ENCODE assay signal across 1 cellular context in the genomic region with DNA sequence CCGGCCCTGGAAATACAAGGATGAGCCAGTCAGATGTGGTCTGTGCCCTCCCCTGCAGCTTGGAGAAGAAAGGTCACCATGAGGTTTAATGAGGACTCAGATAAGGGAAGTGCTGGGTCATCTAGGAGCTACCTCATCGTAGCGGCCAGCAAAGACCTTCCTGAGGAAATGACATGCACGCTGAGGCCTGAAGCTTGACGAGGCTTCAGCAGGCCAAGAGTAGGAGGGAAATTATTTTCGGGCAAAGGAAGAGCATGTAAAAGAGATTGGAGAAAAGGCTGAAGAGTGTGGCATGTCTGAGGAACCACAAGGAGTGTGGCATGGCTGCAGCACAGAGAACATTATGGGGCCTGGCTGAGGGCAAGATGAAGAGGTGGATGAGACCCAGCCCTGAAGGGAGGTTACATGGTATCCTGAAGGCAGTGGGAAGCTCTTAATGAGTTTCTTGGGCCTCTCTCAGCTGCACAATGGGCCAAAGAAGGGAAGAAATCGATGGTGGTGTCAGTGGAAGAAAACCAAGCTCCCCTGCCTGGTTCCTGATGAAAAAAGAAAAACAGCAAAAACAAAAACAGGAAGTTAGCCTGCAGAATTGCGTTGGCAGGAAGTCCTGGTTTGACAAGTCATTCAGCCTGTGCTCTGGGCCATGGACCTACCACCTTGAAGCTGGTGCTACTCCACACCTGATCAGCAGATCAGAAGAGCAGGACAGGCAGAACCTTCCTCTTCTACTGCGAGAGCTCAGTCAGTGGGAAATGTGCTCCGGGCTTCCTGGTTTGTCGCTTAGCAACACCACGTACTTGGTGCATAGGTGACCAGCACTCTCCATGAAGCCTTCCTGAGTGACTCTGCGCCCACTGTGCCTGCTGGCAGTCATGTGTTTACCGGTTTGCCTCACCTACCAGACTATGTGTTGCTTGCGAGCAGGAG.
TF ChIP-seq lines count a peak whose summit lies in the region.

No MANE protein-coding gene starts in this region.

TF ChIP-seq in K562, 482 proteins besides CTCF, POLR2A, EP300 and RAD21 (continued from another document and continues in another):
- TF ChIP-seq, protein P1, sequence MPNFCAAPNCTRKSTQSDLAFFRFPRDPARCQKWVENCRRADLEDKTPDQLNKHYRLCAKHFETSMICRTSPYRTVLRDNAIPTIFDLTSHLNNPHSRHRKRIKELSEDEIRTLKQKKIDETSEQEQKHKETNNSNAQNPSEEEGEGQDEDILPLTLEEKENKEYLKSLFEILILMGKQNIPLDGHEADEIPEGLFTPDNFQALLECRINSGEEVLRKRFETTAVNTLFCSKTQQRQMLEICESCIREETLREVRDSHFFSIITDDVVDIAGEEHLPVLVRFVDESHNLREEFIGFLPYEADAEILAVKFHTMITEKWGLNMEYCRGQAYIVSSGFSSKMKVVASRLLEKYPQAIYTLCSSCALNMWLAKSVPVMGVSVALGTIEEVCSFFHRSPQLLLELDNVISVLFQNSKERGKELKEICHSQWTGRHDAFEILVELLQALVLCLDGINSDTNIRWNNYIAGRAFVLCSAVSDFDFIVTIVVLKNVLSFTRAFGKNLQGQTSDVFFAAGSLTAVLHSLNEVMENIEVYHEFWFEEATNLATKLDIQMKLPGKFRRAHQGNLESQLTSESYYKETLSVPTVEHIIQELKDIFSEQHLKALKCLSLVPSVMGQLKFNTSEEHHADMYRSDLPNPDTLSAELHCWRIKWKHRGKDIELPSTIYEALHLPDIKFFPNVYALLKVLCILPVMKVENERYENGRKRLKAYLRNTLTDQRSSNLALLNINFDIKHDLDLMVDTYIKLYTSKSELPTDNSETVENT (CRISPR knock-in tag; IDR thresholded peaks at IDR 0.05), result no peak
- TF ChIP-seq PPARD (CRISPR knock-in tag; IDR thresholded peaks at IDR 0.05) (no peak), ZNF561 (CRISPR knock-in tag; conservative IDR thresholded peaks at IDR 0.05) (no peak), SRSF1 (IDR thresholded peaks at IDR 0.05; ENCODE audit: low read depth, low read length) (no peak), ZNF311 (CRISPR knock-in tag; IDR thresholded peaks at IDR 0.05) (peak; percentile 87), FOXK1 (CRISPR knock-in tag; IDR thresholded peaks at IDR 0.05; ENCODE audit: borderline replicate concordance) (no peak; the same call in 1 of the 2 replicates), BHLHE40 (IDR thresholded peaks at IDR 0.05; ENCODE audit: low read length) (peak; percentile 54), NFXL1 (CRISPR knock-in tag; IDR thresholded peaks at IDR 0.05) (0 out of 2 replicates have a peak, but pooled peaks have one; percentile 56), ZBTB17 (CRISPR knock-in tag; IDR thresholded peaks at IDR 0.05) (peak; percentile 28; the same call in 1 of the 2 replicates), NEUROD1 (IDR thresholded peaks at IDR 0.05; ENCODE audit: borderline replicate concordance, low read depth, low read length, partially characterized antibody) (peak; percentile 52), ZNF239 (CRISPR knock-in tag; IDR thresholded peaks at IDR 0.05) (peak; percentile 58), MEF2D (tag; conservative IDR thresholded peaks at IDR 0.05; ENCODE audit: low read depth) (peak; percentile 87), ZNF76 (CRISPR knock-in tag; IDR thresholded peaks at IDR 0.05; ENCODE audit: borderline replicate concordance) (no peak), CHD2 (IDR thresholded peaks at IDR 0.05; ENCODE audit: low read depth, low read length) (no peak), SMAD1 (IDR thresholded peaks at IDR 0.05; ENCODE audit: low read depth, low read length, partially characterized antibody) (no peak), ZNF507 (tag; conservative IDR thresholded peaks at IDR 0.05) (no peak), ETV6 (IDR thresholded peaks at IDR 0.05; ENCODE audit: borderline replicate concordance in 1 of 2, low read depth in 2 of 2, low read length in 1 of 2) (peak; percentile 61 to 74; a peak in 3 of 4 replicates), ETV6 (CRISPR knock-in tag; IDR thresholded peaks at IDR 0.05; ENCODE audit: borderline replicate concordance) (no peak), YBX1 (IDR thresholded peaks at IDR 0.05) (no peak), IRF2 (CRISPR knock-in tag; IDR thresholded peaks at IDR 0.05) (no peak), CSDE1 (IDR thresholded peaks at IDR 0.05) (no peak), SMARCC2 (IDR thresholded peaks at IDR 0.05; ENCODE audit: low read depth) (peak; percentile 86), MXI1 (IDR thresholded peaks at IDR 0.05; ENCODE audit: low read depth, low read length) (no peak), MEIS2 (IDR thresholded peaks at IDR 0.05; ENCODE audit: partially characterized antibody) (peak; percentile 38), HNRNPLL (IDR thresholded peaks at IDR 0.05; ENCODE audit: low read depth, low read length, poor library complexity, severe bottlenecking) (no peak), ZSCAN29 (IDR thresholded peaks at IDR 0.05) (no peak), POLR2B (IDR thresholded peaks at IDR 0.05; ENCODE audit: low read depth, partially characterized antibody) (peak; percentile 55), ZNF384 (IDR thresholded peaks at IDR 0.05; ENCODE audit: low read depth, low read length) (peak; percentile 6; the same call in 1 of the 2 replicates), RCOR1 (IDR thresholded peaks at IDR 0.05; ENCODE audit: borderline replicate concordance in 1 of 2, low read depth in 2 of 2, low read length in 2 of 2) (peak; percentile 51 to 95; a peak in 3 of 4 replicates), MCM3 (IDR thresholded peaks at IDR 0.05) (no peak), TBP (optimal IDR thresholded peaks at IDR 0.05; ENCODE audit: low read depth, low read length) (peak; percentile 62), NELFE (IDR thresholded peaks at IDR 0.05; ENCODE audit: insufficient read depth, insufficient read length) (no peak), ELF4 (CRISPR knock-in tag; IDR thresholded peaks at IDR 0.05) (peak; percentile 71; the same call in 1 of the 2 replicates), ZNF780A (CRISPR knock-in tag; IDR thresholded peaks at IDR 0.05) (no peak), ZBTB7A (IDR thresholded peaks at IDR 0.05; ENCODE audit: borderline replicate concordance, control insufficient read depth, low read depth, low read length) (peak; percentile 59; the same call in 1 of the 2 replicates), MED1 (CRISPR knock-in tag; IDR thresholded peaks at IDR 0.05; ENCODE audit: borderline replicate concordance) (no peak), ATF1 (CRISPR knock-in tag; IDR thresholded peaks at IDR 0.05) (no peak), ATF1 (tag; IDR thresholded peaks at IDR 0.05) (peak; percentile 89), FOXA1 (IDR thresholded peaks at IDR 0.05; ENCODE audit: borderline replicate concordance) (no peak), LEF1 (IDR thresholded peaks at IDR 0.05) (peak; percentile 85), NR2C2 (CRISPR knock-in tag; IDR thresholded peaks at IDR 0.05) (peak; percentile 78), NR2C2 (tag; IDR thresholded peaks at IDR 0.05) (peak; percentile 96), CC2D1A (IDR thresholded peaks at IDR 0.05) (peak; percentile 53; the same call in 1 of the 2 replicates)
- TF ChIP-seq, protein P2, sequence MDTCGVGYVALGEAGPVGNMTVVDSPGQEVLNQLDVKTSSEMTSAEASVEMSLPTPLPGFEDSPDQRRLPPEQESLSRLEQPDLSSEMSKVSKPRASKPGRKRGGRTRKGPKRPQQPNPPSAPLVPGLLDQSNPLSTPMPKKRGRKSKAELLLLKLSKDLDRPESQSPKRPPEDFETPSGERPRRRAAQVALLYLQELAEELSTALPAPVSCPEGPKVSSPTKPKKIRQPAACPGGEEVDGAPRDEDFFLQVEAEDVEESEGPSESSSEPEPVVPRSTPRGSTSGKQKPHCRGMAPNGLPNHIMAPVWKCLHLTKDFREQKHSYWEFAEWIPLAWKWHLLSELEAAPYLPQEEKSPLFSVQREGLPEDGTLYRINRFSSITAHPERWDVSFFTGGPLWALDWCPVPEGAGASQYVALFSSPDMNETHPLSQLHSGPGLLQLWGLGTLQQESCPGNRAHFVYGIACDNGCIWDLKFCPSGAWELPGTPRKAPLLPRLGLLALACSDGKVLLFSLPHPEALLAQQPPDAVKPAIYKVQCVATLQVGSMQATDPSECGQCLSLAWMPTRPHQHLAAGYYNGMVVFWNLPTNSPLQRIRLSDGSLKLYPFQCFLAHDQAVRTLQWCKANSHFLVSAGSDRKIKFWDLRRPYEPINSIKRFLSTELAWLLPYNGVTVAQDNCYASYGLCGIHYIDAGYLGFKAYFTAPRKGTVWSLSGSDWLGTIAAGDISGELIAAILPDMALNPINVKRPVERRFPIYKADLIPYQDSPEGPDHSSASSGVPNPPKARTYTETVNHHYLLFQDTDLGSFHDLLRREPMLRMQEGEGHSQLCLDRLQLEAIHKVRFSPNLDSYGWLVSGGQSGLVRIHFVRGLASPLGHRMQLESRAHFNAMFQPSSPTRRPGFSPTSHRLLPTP (IDR thresholded peaks at IDR 0.05; ENCODE audit: borderline replicate concordance, extremely low read depth, insufficient read length), result no peak
- TF ChIP-seq, protein P3, sequence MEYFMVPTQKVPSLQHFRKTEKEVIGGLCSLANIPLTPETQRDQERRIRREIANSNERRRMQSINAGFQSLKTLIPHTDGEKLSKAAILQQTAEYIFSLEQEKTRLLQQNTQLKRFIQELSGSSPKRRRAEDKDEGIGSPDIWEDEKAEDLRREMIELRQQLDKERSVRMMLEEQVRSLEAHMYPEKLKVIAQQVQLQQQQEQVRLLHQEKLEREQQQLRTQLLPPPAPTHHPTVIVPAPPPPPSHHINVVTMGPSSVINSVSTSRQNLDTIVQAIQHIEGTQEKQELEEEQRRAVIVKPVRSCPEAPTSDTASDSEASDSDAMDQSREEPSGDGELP (CRISPR knock-in tag; IDR thresholded peaks at IDR 0.05; ENCODE audit: borderline replicate concordance), result peak; percentile 80
- TF ChIP-seq, protein P4, sequence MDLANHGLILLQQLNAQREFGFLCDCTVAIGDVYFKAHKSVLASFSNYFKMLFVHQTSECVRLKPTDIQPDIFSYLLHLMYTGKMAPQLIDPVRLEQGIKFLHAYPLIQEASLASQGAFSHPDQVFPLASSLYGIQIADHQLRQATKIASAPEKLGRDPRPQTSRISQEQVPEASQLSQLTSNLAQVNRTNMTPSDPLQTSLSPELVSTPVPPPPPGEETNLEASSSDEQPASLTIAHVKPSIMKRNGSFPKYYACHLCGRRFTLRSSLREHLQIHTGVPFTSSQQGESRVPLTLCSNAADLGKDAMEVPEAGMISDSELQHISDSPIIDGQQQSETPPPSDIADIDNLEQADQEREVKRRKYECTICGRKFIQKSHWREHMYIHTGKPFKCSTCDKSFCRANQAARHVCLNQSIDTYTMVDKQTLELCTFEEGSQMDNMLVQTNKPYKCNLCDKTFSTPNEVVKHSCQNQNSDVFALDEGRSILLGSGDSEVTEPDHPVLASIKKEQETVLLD (IDR thresholded peaks at IDR 0.05), result peak; percentile 64; the same call in 1 of the 2 replicates
- TF ChIP-seq, protein P5, sequence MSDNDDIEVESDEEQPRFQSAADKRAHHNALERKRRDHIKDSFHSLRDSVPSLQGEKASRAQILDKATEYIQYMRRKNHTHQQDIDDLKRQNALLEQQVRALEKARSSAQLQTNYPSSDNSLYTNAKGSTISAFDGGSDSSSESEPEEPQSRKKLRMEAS (CRISPR knock-in tag; IDR thresholded peaks at IDR 0.05), result peak; percentile 78
- TF ChIP-seq, protein P6, sequence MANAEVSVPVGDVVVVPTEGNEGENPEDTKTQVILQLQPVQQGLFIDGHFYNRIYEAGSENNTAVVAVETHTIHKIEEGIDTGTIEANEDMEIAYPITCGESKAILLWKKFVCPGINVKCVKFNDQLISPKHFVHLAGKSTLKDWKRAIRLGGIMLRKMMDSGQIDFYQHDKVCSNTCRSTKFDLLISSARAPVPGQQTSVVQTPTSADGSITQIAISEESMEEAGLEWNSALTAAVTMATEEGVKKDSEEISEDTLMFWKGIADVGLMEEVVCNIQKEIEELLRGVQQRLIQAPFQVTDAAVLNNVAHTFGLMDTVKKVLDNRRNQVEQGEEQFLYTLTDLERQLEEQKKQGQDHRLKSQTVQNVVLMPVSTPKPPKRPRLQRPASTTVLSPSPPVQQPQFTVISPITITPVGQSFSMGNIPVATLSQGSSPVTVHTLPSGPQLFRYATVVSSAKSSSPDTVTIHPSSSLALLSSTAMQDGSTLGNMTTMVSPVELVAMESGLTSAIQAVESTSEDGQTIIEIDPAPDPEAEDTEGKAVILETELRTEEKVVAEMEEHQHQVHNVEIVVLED (CRISPR knock-in tag; IDR thresholded peaks at IDR 0.05), result no peak
- TF ChIP-seq, protein P7, sequence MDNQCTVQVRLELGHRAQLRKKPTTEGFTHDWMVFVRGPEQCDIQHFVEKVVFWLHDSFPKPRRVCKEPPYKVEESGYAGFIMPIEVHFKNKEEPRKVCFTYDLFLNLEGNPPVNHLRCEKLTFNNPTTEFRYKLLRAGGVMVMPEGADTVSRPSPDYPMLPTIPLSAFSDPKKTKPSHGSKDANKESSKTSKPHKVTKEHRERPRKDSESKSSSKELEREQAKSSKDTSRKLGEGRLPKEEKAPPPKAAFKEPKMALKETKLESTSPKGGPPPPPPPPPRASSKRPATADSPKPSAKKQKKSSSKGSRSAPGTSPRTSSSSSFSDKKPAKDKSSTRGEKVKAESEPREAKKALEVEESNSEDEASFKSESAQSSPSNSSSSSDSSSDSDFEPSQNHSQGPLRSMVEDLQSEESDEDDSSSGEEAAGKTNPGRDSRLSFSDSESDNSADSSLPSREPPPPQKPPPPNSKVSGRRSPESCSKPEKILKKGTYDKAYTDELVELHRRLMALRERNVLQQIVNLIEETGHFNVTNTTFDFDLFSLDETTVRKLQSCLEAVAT (IDR thresholded peaks at IDR 0.05), result no peak; a peak in 1 of 4 replicates
- TF ChIP-seq, protein P8, sequence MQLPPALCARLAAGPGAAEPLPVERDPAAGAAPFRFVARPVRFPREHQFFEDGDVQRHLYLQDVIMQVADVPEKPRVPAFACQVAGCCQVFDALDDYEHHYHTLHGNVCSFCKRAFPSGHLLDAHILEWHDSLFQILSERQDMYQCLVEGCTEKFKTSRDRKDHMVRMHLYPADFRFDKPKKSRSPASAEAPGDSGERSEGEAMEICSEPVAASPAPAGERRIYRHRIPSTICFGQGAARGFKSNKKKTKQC (CRISPR knock-in tag; IDR thresholded peaks at IDR 0.05), result no peak
- TF ChIP-seq, protein P9, sequence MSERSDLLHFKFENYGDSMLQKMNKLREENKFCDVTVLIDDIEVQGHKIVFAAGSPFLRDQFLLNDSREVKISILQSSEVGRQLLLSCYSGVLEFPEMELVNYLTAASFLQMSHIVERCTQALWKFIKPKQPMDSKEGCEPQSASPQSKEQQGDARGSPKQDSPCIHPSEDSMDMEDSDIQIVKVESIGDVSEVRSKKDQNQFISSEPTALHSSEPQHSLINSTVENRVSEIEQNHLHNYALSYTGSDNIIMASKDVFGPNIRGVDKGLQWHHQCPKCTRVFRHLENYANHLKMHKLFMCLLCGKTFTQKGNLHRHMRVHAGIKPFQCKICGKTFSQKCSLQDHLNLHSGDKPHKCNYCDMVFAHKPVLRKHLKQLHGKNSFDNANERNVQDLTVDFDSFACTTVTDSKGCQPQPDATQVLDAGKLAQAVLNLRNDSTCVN (CRISPR knock-in tag; IDR thresholded peaks at IDR 0.05), result no peak
- TF ChIP-seq, protein P10, sequence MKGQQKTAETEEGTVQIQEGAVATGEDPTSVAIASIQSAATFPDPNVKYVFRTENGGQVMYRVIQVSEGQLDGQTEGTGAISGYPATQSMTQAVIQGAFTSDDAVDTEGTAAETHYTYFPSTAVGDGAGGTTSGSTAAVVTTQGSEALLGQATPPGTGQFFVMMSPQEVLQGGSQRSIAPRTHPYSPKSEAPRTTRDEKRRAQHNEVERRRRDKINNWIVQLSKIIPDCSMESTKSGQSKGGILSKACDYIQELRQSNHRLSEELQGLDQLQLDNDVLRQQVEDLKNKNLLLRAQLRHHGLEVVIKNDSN (CRISPR knock-in tag; IDR thresholded peaks at IDR 0.05), result no peak
- TF ChIP-seq, protein P11, sequence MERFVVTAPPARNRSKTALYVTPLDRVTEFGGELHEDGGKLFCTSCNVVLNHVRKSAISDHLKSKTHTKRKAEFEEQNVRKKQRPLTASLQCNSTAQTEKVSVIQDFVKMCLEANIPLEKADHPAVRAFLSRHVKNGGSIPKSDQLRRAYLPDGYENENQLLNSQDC (CRISPR knock-in tag; IDR thresholded peaks at IDR 0.05), result no peak
